In the genomic region with DNA sequence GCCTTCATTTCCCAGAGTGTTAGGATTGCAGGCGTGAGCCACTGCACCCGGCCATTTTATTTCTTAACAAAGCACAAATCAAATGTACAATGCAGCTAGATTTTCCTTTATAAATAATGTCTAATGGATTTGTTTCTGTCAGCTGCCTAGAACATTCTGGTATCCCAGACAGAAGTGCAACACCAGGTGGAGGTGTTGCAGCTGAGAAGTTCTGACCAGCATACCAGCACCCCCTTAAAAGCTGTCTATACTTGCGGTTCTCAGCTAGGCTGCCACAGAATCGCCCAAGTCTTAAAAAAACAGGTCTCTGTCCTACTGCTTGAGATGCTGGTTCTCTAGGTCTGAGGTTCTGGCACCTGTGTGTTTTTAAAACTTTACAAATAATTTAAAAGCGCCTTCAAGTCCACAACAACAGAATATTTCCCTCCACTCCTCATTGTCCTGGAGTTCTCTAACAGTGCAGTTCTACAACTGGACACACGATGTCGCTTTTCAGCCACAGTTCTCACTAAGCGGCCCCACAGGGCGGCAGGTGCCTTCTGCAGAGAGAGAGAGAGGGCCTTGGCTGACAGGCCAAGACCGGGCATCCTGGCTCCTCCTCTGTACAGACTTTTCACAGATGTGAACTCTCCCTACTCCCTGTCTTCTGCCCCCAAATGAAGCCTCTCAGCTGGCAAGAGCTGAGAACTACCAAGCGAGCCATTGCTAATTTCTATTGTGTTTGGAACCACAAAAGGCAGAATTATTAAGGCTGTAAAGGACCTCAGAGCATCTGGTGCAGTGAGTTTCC, we compare ENCODE assay signal across 1 cellular context.
TF ChIP-seq lines count a peak whose summit lies in the region.

No MANE protein-coding gene starts in this region.

TF ChIP-seq in HepG2, 621 proteins besides CTCF, POLR2A, EP300 and RAD21 (continued from another document and continues in another):
- TF ChIP-seq, protein P1, sequence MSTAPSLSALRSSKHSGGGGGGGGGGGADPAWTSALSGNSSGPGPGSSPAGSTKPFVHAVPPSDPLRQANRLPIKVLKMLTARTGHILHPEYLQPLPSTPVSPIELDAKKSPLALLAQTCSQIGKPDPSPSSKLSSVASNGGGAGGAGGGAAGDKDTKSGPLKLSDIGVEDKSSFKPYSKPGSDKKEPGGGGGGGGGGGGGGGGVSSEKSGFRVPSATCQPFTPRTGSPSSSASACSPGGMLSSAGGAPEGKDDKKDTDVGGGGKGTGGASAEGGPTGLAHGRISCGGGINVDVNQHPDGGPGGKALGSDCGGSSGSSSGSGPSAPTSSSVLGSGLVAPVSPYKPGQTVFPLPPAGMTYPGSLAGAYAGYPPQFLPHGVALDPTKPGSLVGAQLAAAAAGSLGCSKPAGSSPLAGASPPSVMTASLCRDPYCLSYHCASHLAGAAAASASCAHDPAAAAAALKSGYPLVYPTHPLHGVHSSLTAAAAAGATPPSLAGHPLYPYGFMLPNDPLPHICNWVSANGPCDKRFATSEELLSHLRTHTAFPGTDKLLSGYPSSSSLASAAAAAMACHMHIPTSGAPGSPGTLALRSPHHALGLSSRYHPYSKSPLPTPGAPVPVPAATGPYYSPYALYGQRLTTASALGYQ (CRISPR knock-in tag; IDR thresholded peaks at IDR 0.05): no peak
- TF ChIP-seq, protein P2, sequence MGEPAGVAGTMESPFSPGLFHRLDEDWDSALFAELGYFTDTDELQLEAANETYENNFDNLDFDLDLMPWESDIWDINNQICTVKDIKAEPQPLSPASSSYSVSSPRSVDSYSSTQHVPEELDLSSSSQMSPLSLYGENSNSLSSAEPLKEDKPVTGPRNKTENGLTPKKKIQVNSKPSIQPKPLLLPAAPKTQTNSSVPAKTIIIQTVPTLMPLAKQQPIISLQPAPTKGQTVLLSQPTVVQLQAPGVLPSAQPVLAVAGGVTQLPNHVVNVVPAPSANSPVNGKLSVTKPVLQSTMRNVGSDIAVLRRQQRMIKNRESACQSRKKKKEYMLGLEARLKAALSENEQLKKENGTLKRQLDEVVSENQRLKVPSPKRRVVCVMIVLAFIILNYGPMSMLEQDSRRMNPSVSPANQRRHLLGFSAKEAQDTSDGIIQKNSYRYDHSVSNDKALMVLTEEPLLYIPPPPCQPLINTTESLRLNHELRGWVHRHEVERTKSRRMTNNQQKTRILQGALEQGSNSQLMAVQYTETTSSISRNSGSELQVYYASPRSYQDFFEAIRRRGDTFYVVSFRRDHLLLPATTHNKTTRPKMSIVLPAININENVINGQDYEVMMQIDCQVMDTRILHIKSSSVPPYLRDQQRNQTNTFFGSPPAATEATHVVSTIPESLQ (CRISPR knock-in tag; conservative IDR thresholded peaks at IDR 0.05): no peak
- TF ChIP-seq ZNF83 (CRISPR knock-in tag; IDR thresholded peaks at IDR 0.05; ENCODE audit: borderline replicate concordance) (no peak), HOXA3 (CRISPR knock-in tag; IDR thresholded peaks at IDR 0.05) (no peak), ZNF224 (CRISPR knock-in tag; IDR thresholded peaks at IDR 0.05) (no peak), REPIN1 (CRISPR knock-in tag; IDR thresholded peaks at IDR 0.05; ENCODE audit: borderline replicate concordance, low read depth) (peak; percentile 66; the same call in 1 of the 2 replicates), RFX3 (CRISPR knock-in tag; IDR thresholded peaks at IDR 0.05) (no peak), TSC22D2 (CRISPR knock-in tag; IDR thresholded peaks at IDR 0.05; ENCODE audit: borderline replicate concordance) (0 out of 2 replicates have a peak, but pooled peaks have one; percentile 56), ZNF234 (CRISPR knock-in tag; conservative IDR thresholded peaks at IDR 0.05) (no peak), CCDC6 (CRISPR knock-in tag; IDR thresholded peaks at IDR 0.05) (no peak), ZNF432 (CRISPR knock-in tag; IDR thresholded peaks at IDR 0.05; ENCODE audit: borderline replicate concordance) (no peak), KLF11 (CRISPR knock-in tag; IDR thresholded peaks at IDR 0.05) (peak; percentile 83), HIVEP1 (CRISPR knock-in tag; IDR thresholded peaks at IDR 0.05) (no peak), ZNF451 (CRISPR knock-in tag; IDR thresholded peaks at IDR 0.05) (no peak), SATB2 (CRISPR knock-in tag; IDR thresholded peaks at IDR 0.05) (no peak), RFX5 (IDR thresholded peaks at IDR 0.05; ENCODE audit: low read depth, low read length) (no peak), ZNF572 (CRISPR knock-in tag; IDR thresholded peaks at IDR 0.05) (no peak), ARNT2 (CRISPR knock-in tag; IDR thresholded peaks at IDR 0.05; ENCODE audit: low read depth) (no peak), SP140L (CRISPR knock-in tag; IDR thresholded peaks at IDR 0.05; ENCODE audit: borderline replicate concordance) (no peak), NCOR1 (IDR thresholded peaks at IDR 0.05; ENCODE audit: borderline replicate concordance, low read length) (no peak), MATR3 (CRISPR knock-in tag; IDR thresholded peaks at IDR 0.05) (no peak), NCOA1 (CRISPR knock-in tag; IDR thresholded peaks at IDR 0.05) (no peak), ARNT (IDR thresholded peaks at IDR 0.05) (no peak), GABPB1 (CRISPR knock-in tag; IDR thresholded peaks at IDR 0.05) (no peak), FOXM1 (CRISPR knock-in tag; IDR thresholded peaks at IDR 0.05) (no peak), MYNN (CRISPR knock-in tag; IDR thresholded peaks at IDR 0.05; ENCODE audit: low read depth) (0 out of 2 replicates have a peak, but pooled peaks have one; percentile 45), POGZ (CRISPR knock-in tag; IDR thresholded peaks at IDR 0.05) (no peak), MEIS1 (CRISPR knock-in tag; IDR thresholded peaks at IDR 0.05; ENCODE audit: borderline replicate concordance) (no peak), ZNF383 (CRISPR knock-in tag; IDR thresholded peaks at IDR 0.05; ENCODE audit: borderline replicate concordance) (no peak), SP2 (CRISPR knock-in tag; IDR thresholded peaks at IDR 0.05) (no peak)
- TF ChIP-seq, protein P3, sequence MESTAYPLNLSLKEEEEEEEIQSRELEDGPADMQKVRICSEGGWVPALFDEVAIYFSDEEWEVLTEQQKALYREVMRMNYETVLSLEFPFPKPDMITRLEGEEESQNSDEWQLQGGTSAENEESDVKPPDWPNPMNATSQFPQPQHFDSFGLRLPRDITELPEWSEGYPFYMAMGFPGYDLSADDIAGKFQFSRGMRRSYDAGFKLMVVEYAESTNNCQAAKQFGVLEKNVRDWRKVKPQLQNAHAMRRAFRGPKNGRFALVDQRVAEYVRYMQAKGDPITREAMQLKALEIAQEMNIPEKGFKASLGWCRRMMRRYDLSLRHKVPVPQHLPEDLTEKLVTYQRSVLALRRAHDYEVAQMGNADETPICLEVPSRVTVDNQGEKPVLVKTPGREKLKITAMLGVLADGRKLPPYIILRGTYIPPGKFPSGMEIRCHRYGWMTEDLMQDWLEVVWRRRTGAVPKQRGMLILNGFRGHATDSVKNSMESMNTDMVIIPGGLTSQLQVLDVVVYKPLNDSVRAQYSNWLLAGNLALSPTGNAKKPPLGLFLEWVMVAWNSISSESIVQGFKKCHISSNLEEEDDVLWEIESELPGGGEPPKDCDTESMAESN (CRISPR knock-in tag; conservative IDR thresholded peaks at IDR 0.05): peak; percentile 56; the same call in 1 of the 2 replicates
- TF ChIP-seq, protein P4, sequence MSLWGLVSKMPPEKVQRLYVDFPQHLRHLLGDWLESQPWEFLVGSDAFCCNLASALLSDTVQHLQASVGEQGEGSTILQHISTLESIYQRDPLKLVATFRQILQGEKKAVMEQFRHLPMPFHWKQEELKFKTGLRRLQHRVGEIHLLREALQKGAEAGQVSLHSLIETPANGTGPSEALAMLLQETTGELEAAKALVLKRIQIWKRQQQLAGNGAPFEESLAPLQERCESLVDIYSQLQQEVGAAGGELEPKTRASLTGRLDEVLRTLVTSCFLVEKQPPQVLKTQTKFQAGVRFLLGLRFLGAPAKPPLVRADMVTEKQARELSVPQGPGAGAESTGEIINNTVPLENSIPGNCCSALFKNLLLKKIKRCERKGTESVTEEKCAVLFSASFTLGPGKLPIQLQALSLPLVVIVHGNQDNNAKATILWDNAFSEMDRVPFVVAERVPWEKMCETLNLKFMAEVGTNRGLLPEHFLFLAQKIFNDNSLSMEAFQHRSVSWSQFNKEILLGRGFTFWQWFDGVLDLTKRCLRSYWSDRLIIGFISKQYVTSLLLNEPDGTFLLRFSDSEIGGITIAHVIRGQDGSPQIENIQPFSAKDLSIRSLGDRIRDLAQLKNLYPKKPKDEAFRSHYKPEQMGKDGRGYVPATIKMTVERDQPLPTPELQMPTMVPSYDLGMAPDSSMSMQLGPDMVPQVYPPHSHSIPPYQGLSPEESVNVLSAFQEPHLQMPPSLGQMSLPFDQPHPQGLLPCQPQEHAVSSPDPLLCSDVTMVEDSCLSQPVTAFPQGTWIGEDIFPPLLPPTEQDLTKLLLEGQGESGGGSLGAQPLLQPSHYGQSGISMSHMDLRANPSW (CRISPR knock-in tag; IDR thresholded peaks at IDR 0.05; ENCODE audit: borderline replicate concordance): no peak
- TF ChIP-seq, protein P5, sequence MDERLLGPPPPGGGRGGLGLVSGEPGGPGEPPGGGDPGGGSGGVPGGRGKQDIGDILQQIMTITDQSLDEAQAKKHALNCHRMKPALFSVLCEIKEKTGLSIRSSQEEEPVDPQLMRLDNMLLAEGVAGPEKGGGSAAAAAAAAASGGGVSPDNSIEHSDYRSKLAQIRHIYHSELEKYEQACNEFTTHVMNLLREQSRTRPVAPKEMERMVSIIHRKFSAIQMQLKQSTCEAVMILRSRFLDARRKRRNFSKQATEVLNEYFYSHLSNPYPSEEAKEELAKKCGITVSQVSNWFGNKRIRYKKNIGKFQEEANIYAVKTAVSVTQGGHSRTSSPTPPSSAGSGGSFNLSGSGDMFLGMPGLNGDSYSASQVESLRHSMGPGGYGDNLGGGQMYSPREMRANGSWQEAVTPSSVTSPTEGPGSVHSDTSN (CRISPR knock-in tag; IDR thresholded peaks at IDR 0.05): no peak; the same call in 1 of the 2 replicates
- TF ChIP-seq, protein P6, sequence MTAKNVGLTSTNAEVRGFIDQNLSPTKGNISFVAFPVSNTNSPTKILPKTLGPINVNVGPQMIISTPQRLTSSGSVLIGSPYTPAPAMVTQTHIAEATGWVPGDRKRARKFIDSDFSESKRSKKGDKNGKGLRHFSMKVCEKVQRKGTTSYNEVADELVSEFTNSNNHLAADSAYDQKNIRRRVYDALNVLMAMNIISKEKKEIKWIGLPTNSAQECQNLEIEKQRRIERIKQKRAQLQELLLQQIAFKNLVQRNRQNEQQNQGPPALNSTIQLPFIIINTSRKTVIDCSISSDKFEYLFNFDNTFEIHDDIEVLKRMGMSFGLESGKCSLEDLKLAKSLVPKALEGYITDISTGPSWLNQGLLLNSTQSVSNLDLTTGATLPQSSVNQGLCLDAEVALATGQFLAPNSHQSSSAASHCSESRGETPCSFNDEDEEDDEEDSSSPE (CRISPR knock-in tag; IDR thresholded peaks at IDR 0.05): no peak
- TF ChIP-seq, protein P7, sequence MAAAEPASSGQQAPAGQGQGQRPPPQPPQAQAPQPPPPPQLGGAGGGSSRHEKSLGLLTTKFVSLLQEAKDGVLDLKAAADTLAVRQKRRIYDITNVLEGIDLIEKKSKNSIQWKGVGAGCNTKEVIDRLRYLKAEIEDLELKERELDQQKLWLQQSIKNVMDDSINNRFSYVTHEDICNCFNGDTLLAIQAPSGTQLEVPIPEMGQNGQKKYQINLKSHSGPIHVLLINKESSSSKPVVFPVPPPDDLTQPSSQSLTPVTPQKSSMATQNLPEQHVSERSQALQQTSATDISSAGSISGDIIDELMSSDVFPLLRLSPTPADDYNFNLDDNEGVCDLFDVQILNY (CRISPR knock-in tag; conservative IDR thresholded peaks at IDR 0.05): no peak
- TF ChIP-seq, protein P8, sequence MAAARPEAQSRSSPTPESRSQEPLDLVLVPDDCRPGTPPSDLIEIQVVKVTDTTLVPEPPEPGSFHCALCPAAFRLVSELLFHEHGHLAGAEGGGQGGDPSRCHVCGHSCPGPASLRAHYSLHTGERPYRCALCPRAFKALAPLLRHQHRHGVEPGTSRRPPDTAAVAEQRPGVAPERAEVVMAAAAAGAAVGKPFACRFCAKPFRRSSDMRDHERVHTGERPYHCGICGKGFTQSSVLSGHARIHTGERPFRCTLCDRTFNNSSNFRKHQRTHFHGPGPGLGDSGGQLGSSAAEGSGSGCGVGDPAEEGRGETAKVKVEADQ (CRISPR knock-in tag; IDR thresholded peaks at IDR 0.05; ENCODE audit: borderline replicate concordance): no peak
- TF ChIP-seq, protein P9, sequence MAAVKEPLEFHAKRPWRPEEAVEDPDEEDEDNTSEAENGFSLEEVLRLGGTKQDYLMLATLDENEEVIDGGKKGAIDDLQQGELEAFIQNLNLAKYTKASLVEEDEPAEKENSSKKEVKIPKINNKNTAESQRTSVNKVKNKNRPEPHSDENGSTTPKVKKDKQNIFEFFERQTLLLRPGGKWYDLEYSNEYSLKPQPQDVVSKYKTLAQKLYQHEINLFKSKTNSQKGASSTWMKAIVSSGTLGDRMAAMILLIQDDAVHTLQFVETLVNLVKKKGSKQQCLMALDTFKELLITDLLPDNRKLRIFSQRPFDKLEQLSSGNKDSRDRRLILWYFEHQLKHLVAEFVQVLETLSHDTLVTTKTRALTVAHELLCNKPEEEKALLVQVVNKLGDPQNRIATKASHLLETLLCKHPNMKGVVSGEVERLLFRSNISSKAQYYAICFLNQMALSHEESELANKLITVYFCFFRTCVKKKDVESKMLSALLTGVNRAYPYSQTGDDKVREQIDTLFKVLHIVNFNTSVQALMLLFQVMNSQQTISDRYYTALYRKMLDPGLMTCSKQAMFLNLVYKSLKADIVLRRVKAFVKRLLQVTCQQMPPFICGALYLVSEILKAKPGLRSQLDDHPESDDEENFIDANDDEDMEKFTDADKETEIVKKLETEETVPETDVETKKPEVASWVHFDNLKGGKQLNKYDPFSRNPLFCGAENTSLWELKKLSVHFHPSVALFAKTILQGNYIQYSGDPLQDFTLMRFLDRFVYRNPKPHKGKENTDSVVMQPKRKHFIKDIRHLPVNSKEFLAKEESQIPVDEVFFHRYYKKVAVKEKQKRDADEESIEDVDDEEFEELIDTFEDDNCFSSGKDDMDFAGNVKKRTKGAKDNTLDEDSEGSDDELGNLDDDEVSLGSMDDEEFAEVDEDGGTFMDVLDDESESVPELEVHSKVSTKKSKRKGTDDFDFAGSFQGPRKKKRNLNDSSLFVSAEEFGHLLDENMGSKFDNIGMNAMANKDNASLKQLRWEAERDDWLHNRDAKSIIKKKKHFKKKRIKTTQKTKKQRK (IDR thresholded peaks at IDR 0.05; ENCODE audit: low read length): no peak
- TF ChIP-seq, protein P10, sequence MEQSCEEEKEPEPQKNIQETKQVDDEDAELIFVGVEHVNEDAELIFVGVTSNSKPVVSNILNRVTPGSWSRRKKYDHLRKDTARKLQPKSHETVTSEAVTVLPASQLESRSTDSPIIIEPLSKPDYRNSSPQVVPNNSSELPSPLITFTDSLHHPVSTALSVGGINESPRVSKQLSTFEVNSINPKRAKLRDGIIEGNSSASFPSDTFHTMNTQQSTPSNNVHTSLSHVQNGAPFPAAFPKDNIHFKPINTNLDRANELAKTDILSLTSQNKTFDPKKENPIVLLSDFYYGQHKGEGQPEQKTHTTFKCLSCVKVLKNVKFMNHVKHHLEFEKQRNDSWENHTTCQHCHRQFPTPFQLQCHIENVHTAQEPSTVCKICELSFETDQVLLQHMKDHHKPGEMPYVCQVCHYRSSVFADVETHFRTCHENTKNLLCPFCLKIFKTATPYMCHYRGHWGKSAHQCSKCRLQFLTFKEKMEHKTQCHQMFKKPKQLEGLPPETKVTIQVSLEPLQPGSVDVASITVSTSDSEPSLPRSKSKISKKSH (CRISPR knock-in tag; IDR thresholded peaks at IDR 0.05; ENCODE audit: borderline replicate concordance): no peak
- TF ChIP-seq, protein P11, sequence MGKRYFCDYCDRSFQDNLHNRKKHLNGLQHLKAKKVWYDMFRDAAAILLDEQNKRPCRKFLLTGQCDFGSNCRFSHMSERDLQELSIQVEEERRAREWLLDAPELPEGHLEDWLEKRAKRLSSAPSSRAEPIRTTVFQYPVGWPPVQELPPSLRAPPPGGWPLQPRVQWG (CRISPR knock-in tag; IDR thresholded peaks at IDR 0.05; ENCODE audit: borderline replicate concordance, low read depth): no peak
